Comparison of ENCODE assay signal across 9 cellular contexts in the genomic region with DNA sequence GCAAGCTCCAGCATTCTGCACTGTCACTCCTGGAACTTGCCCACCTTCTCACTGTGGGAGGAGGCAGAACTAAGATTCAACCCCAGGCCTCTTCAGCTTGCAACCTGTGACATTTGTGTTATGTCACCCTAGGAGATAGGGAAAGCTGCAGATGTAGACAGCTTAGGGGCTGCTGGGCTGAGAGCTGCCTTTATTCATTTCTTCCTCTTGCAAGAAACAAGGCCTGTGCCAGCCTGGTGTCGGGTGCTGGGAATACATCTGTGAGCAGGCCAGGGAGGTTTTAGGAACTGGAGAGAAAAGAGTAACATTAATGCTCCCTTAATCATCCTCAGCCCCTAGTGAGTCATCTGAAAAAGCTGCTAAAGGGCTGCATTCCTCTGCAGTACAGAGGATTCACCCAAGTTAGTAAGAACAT.
DNase-seq lines count a peak whose midpoint lies in the region; ATAC-seq, FAIRE-seq and TF ChIP-seq lines count a peak whose summit lies in the region.
"Had no signal": no experiment of that assay in that cellular context is flagged by ENCODE, and none has a peak within 500 bp of the region (broad histone marks: within the 10 kb centered on the region; RNA-seq: fewer than 3 reads in every experiment).

No MANE protein-coding gene starts in this region.

- H3K27ac ChIP-seq in caudate nucleus (ENCODE audit: low read depth, low read length) (peak overlapping the region; percentile 70), tibial artery (peak overlapping the region; percentile 62 to 71), tibial nerve (peak overlapping the region in 2 of 4 donors; percentile 65 to 74)

- TF ChIP-seq CTCF in tibial artery (IDR thresholded peaks at IDR 0.05) (peak; percentile 30 to 38), tibial nerve (IDR thresholded peaks at IDR 0.05) (no peak)

- no peak for ATAC-seq in GM21529 (IDR thresholded peaks at IDR 0.05; ENCODE audit: unreplicated experiment)

- no peaks in the 10 kb centered on the region for H3K27me3 ChIP-seq in tibial artery
- H3K27me3 ChIP-seq in tibial nerve, result no peaks in the 10 kb centered on the region
- H3K27me3 ChIP-seq: heart left ventricle had no signal

- H3K9me3 ChIP-seq in tibial artery (no peaks in the 10 kb centered on the region), tibial nerve (no peaks in the 10 kb centered on the region)
- H3K9me3 ChIP-seq: heart left ventricle had no signal

- no peak for TF ChIP-seq POLR2A in tibial nerve (IDR thresholded peaks at IDR 0.05)

- H3K4me1 ChIP-seq in tibial artery (peaks cover 0 to 37% (median 35%) of the 10 kb centered on the region in 4 donors), tibial nerve (peaks cover 0 to 42% (median 13%) of the 10 kb centered on the region in 4 donors)

- WGBS in tibial nerve, 2 donors, result 41 to 65% methylated on average over 1 of the region's 1 CpG

- H3K36me3 ChIP-seq in tibial artery (no peaks in the 10 kb centered on the region), tibial nerve (no peaks in the 10 kb centered on the region)
- H3K36me3 ChIP-seq: heart left ventricle had no signal

- peak; percentile 38 for FAIRE-seq in HTR-8/SVneo (lab: Jason Lieb, UNC)

- no peak overlapping the region for H3K4me3 ChIP-seq in tibial artery
- no peak overlapping the region for H3K4me3 ChIP-seq in tibial nerve
- H3K4me3 ChIP-seq: heart left ventricle had no signal

- intact Hi-C loops in tibial artery (cut with DNase I; ENCODE audit: low total_unique reads), result loop anchor here (10.0 kb wide), 1 partner anchor 74 kb away; no protein-coding TSS in a partner anchor

- peak in 1 of 2 donors; percentile 12 for TF ChIP-seq EP300 in tibial nerve (IDR thresholded peaks at IDR 0.05)

- peak; percentile 88 for DNase-seq in HTR-8/SVneo (ENCODE audit: insufficient read length, low spot score)
- peak in 28 of 61 donors; percentile 4 to 50 (median 26) for DNase-seq in caudate nucleus (lab: John Stamatoyannopoulos, UW)
- DNase-seq in kidney glomerular epithelial cell (lab: John Stamatoyannopoulos, UW), result peak; percentile 93
- DNase-seq in tibial artery, result peak; percentile 67 to 81
- DNase-seq in LoVo (ENCODE audit: low spot score), result no peak
- DNase-seq in tibial nerve (ENCODE audit: low spot score in 2 of 2), result no peak
- no peak for DNase-seq in activated CD4-positive, alpha-beta T cell treated with anti-CD3 and anti-CD28 coated beads for 48 hours

Comparison
In these comparisons a context has a peak if more than half of its experiments do, and no peak if none do; other contexts are left out.
1. DNase-seq: peak in HTR-8/SVneo (single experiment), kidney glomerular epithelial cell (single experiment) and tibial artery (2 of 2); none in LoVo (single experiment), tibial nerve (0 of 2) and activated CD4-positive, alpha-beta T cell treated with anti-CD3 and anti-CD28 coated beads for 48 hours (single experiment).
2. CTCF ChIP-seq: peak in tibial artery (2 of 2); none in tibial nerve (0 of 5).